ENCODE assay signal across 24 cellular contexts in genomic region chr22:39427751-39428596, GRCh38. TPM values are rescaled to one million over a fixed set of nuclear protein-coding genes. Genes with fewer than 3 reads are reported as not detected.
DNase-seq lines count a peak whose midpoint lies in the region; ATAC-seq and TF ChIP-seq lines count a peak whose summit lies in the region.
"Had no signal": no experiment of that assay in that cellular context is flagged by ENCODE, and none has a peak within 500 bp of the region (broad histone marks: within the 10 kb centered on the region; RNA-seq: fewer than 3 reads in every experiment).

No MANE protein-coding gene starts in this region.

- H3F3A ChIP-seq in GM23338 (replicated peaks; ENCODE audit: low read depth) = 0 out of 2 replicates have a peak, but pooled peaks cover 6% of the 10 kb centered on the region

- no peak overlapping the region for H3K23ac ChIP-seq in trophoblast cell (ENCODE audit: low read length)

- peak overlapping the region; percentile 61 for H3K4ac ChIP-seq in trophoblast cell (ENCODE audit: low read depth, low read length)

- H3K27ac ChIP-seq in GM23338 (ENCODE audit: low read depth) (peak overlapping the region; percentile 85), SK-N-MC (peak overlapping the region; percentile 52; the same call in 1 of the 2 replicates), trophoblast cell (ENCODE audit: low read depth, low read length) (peak overlapping the region; percentile 71)
- H3K27ac ChIP-seq: GM23248, thoracic aorta had no signal

- peak overlapping the region; percentile 57 for H3K18ac ChIP-seq in trophoblast cell (ENCODE audit: low read length)

- H2BK120ac ChIP-seq in trophoblast cell (ENCODE audit: insufficient read depth, low read length, poor library complexity) = peak overlapping the region; percentile 73

- peak overlapping the region; percentile 23 for H4K12ac ChIP-seq in trophoblast cell (ENCODE audit: low read depth, low read length)

- H3K9me3 ChIP-seq in SK-N-MC (ENCODE audit: low read depth, low read length) (no peaks in the 10 kb centered on the region), trophoblast cell (ENCODE audit: insufficient read depth, low read depth, low read length) (no peaks in the 10 kb centered on the region)
- H3K9me3 ChIP-seq: BLaER1 treated with 17β-estradiol and CSF1 and Interleukin-3, amounts not matched to agents 10 nM and 100 nM; thoracic aorta had no signal

- H4K8ac ChIP-seq in trophoblast cell (ENCODE audit: low read depth, low read length) = peak overlapping the region; percentile 50

- H2AK5ac ChIP-seq in trophoblast cell (ENCODE audit: low read length) = peak overlapping the region; percentile 96

- no CpG with 5 or more reads among the region's 13 CpGs for WGBS in trophoblast cell (ENCODE audit: extremely low coverage, insufficient coverage, insufficient read length)

- no peaks in the 10 kb centered on the region for H4K20me1 ChIP-seq in GM23338 (replicated peaks; ENCODE audit: insufficient read depth)
- H4K20me1 ChIP-seq: BLaER1 treated with 17β-estradiol and CSF1 and Interleukin-3, amounts not matched to agents 10 nM and 100 nM had no signal

- TF ChIP-seq CTCF in GM23338 (conservative IDR thresholded peaks at IDR 0.05; ENCODE audit: low read depth in 2 of 2) = peak; percentile 46 to 49
- no peak for TF ChIP-seq CTCF in glutamatergic neuron (IDR thresholded peaks at IDR 0.05; ENCODE audit: partially characterized antibody, unreplicated experiment)

- H3K27me3 Mint-ChIP-seq in GM23338 (ENCODE audit: insufficient read depth, low read depth, poor library complexity) = peaks cover 7% of the 10 kb centered on the region
- no peaks in the 10 kb centered on the region for H3K27me3 Mint-ChIP-seq in glutamatergic neuron (ENCODE audit: unreplicated experiment)
- H3K27me3 Mint-ChIP-seq in activated CD4-positive, alpha-beta T cell treated with anti-CD3 and anti-CD28 coated beads, Interleukin-2, amount 10 ng/mL, durations not matched to agents 24 days and 14 days = no peaks in the 10 kb centered on the region
- H3K27me3 Mint-ChIP-seq: T-cell had no signal

- H3K4me3 ChIP-seq in GM23338 (no peak overlapping the region), SK-N-MC (peak overlapping the region; percentile 49; the same call in 1 of the 2 replicates), trophoblast cell (ENCODE audit: low read depth, low read length) (no peak overlapping the region)
- H3K4me3 ChIP-seq: BLaER1 treated with 17β-estradiol and CSF1 and Interleukin-3, amounts not matched to agents 10 nM and 100 nM; GM23248; thoracic aorta had no signal

- no peak overlapping the region for H2AFZ ChIP-seq in GM23338
- H2AFZ ChIP-seq in trophoblast cell (ENCODE audit: insufficient read depth, low read length, poor library complexity) = peak overlapping the region; percentile 43
- H2AFZ ChIP-seq: GM23248 had no signal

- H3K4me1 ChIP-seq in GM23338 (ENCODE audit: insufficient read depth) = peaks cover 21% of the 10 kb centered on the region
- peaks cover 14 to 16% of the 10 kb centered on the region in 2 experiments for H3K4me1 ChIP-seq in trophoblast cell (ENCODE audit: control insufficient read depth in 1 of 2, insufficient read depth in 2 of 2, low read length in 2 of 2)

- DNase-seq in GM23338 (ENCODE audit: low spot score) = no peak
- DNase-seq in SK-N-MC (ENCODE audit: low read depth, low spot score) = no peak
- DNase-seq in left colon = no peak
- DNase-seq in trophoblast cell = no peak
- no peak for DNase-seq in glutamatergic neuron
- no peak for DNase-seq in activated CD4-positive, alpha-beta T cell treated with anti-CD3 and anti-CD28 coated beads, Interleukin-2, amount 10 ng/mL, durations not matched to agents 24 days and 14 days
- no peak for DNase-seq in kidney tubule cell (ENCODE audit: low spot score)
- DNase-seq: activated CD4-positive, alpha-beta T cell treated with anti-CD3 and anti-CD28 coated beads for 1 hour; activated naive CD4-positive, alpha-beta T cell treated with Interleukin-2 at 50 U/mL for 16 hours; activated T-cell treated with anti-CD3 and anti-CD28 coated beads, Interleukin-2, amount 50 U/mL, for 48 hours; amniotic stem cell; dermis blood vessel endothelial cell; GM23248; KBM-7; NCI-H187; occipital lobe; PC-3; SHP77; stimulated activated CD4-positive, alpha-beta T cell treated with anti-CD3 and anti-CD28 coated beads, Interleukin-4, amount 100 ng/mL, for 1 hour; stimulated activated naive CD4-positive, alpha-beta T cell; T-cell had no signal

- peak overlapping the region; percentile 80 for H4K91ac ChIP-seq in trophoblast cell (ENCODE audit: low read depth, low read length)

- H3K27ac Mint-ChIP-seq in GM23338 (peak overlapping the region; percentile 89), glutamatergic neuron (ENCODE audit: unreplicated experiment) (no peak overlapping the region)
- H3K27ac Mint-ChIP-seq in activated CD4-positive, alpha-beta T cell treated with anti-CD3 and anti-CD28 coated beads, Interleukin-2, amount 10 ng/mL, durations not matched to agents 24 days and 14 days = no peak overlapping the region
- H3K27ac Mint-ChIP-seq: T-cell had no signal

- peaks cover 38% of the 10 kb centered on the region for H3K4me1 Mint-ChIP-seq in GM23338
- peaks cover 4% of the 10 kb centered on the region for H3K4me1 Mint-ChIP-seq in glutamatergic neuron (ENCODE audit: low read depth, unreplicated experiment)
- H3K4me1 Mint-ChIP-seq in activated CD4-positive, alpha-beta T cell treated with anti-CD3 and anti-CD28 coated beads, Interleukin-2, amount 10 ng/mL, durations not matched to agents 24 days and 14 days = no peaks in the 10 kb centered on the region
- H3K4me1 Mint-ChIP-seq: T-cell had no signal

- H3K79me1 ChIP-seq in trophoblast cell (ENCODE audit: low read length) = peaks cover 13% of the 10 kb centered on the region

- no peaks in the 10 kb centered on the region for H3K9me2 ChIP-seq in GM23338 (ENCODE audit: insufficient read depth)

- H2BK5ac ChIP-seq in trophoblast cell (ENCODE audit: low read depth, low read length, poor library complexity) = peak overlapping the region; percentile 71

- intact Hi-C loops in left colon (cut with DNase I, micrococcal nuclease) = no loop called here
- intact Hi-C loops in activated CD4-positive, alpha-beta T cell treated with anti-CD3 and anti-CD28 coated beads, Interleukin-2, amount 10 ng/mL, durations not matched to agents 24 days and 14 days (cut with micrococcal nuclease) = no loop called here

- H3K9me3 Mint-ChIP-seq in GM23338 (no peaks in the 10 kb centered on the region), glutamatergic neuron (ENCODE audit: unreplicated experiment) (no peaks in the 10 kb centered on the region)
- H3K9me3 Mint-ChIP-seq in activated CD4-positive, alpha-beta T cell treated with anti-CD3 and anti-CD28 coated beads, Interleukin-2, amount 10 ng/mL, durations not matched to agents 24 days and 14 days = no peaks in the 10 kb centered on the region
- H3K9me3 Mint-ChIP-seq: T-cell had no signal

- H3K36me3 Mint-ChIP-seq in GM23338 (ENCODE audit: low read depth) (peaks cover 33% of the 10 kb centered on the region), glutamatergic neuron (ENCODE audit: unreplicated experiment) (no peaks in the 10 kb centered on the region)
- peaks cover 30% of the 10 kb centered on the region for H3K36me3 Mint-ChIP-seq in activated CD4-positive, alpha-beta T cell treated with anti-CD3 and anti-CD28 coated beads, Interleukin-2, amount 10 ng/mL, durations not matched to agents 24 days and 14 days (ENCODE audit: low read depth)

- H2BK12ac ChIP-seq in trophoblast cell (ENCODE audit: low read length) = peak overlapping the region; percentile 89

- ATAC-seq in GM23338 (no peak), left colon (peak; percentile 14), HG03280 (IDR thresholded peaks at IDR 0.05; ENCODE audit: unreplicated experiment) (no peak)
- ATAC-seq: PC-3, T-cell had no signal

- H3K79me2 ChIP-seq in GM23338 (replicated peaks; ENCODE audit: insufficient read depth) (no peaks in the 10 kb centered on the region), trophoblast cell (ENCODE audit: control insufficient read depth, insufficient read depth, low read length, poor library complexity) (peaks cover 5% of the 10 kb centered on the region)

- H3K4me2 ChIP-seq in GM23338 (peak overlapping the region; percentile 60), trophoblast cell (ENCODE audit: low read length) (peak overlapping the region; percentile 23)

- H3K14ac ChIP-seq in trophoblast cell (ENCODE audit: low read length) = peak overlapping the region; percentile 67

- H3K36me3 ChIP-seq in GM23338 (ENCODE audit: insufficient read depth) (peaks cover 9% of the 10 kb centered on the region; the same call in 1 of the 2 replicates), SK-N-MC (ENCODE audit: insufficient read depth, low read length) (peaks cover 12% of the 10 kb centered on the region), trophoblast cell (ENCODE audit: control insufficient read depth in 1 of 2, insufficient read depth in 2 of 2, low read length in 2 of 2) (peaks cover 21 to 26% of the 10 kb centered on the region in 2 experiments)

- H3K4me3 Mint-ChIP-seq in GM23338 (peak overlapping the region; percentile 36; the same call in 1 of the 3 replicates), glutamatergic neuron (ENCODE audit: unreplicated experiment) (no peak overlapping the region)
- H3K4me3 Mint-ChIP-seq in activated CD4-positive, alpha-beta T cell treated with anti-CD3 and anti-CD28 coated beads, Interleukin-2, amount 10 ng/mL, durations not matched to agents 24 days and 14 days = no peak overlapping the region
- H3K4me3 Mint-ChIP-seq: T-cell had no signal

- H3K27me3 ChIP-seq in GM23338 (ENCODE audit: insufficient read depth) (no peaks in the 10 kb centered on the region), trophoblast cell (ENCODE audit: insufficient read depth, low read length) (no peaks in the 10 kb centered on the region)
- H3K27me3 ChIP-seq: BLaER1 treated with 17β-estradiol and CSF1 and Interleukin-3, amounts not matched to agents 10 nM and 100 nM had no signal

- H3K9ac ChIP-seq in SK-N-MC (ENCODE audit: insufficient read length) (no peak overlapping the region), trophoblast cell (ENCODE audit: low read length) (no peak overlapping the region)
- H3K9ac ChIP-seq: GM23248 had no signal

TF ChIP-seq in GM23338, 12 proteins besides CTCF, POLR2A, EP300 and RAD21 (continues in another document):
- TF ChIP-seq STAT1 (IDR thresholded peaks at IDR 0.05; ENCODE audit: unreplicated experiment) = no peak

RNA-seq across cellular contexts. Expression of gene TAB1, which starts 28.4 kb away (rescaled TPM):
- total RNA-seq in GM23338 (2014; rRNA removed; shearing (Covaris generic)) = 18.0 and 27.5 TPM in 2 replicates
- polyA plus RNA-seq in GM23338 (2016; fragmentation: Nextera tagmentation; extraction: Ambion mirVana) = 10.7 and 12.4 TPM in 2 replicates
- total RNA-seq in left colon (10 to 100 TPM; 19.4 to 20.3 TPM), glutamatergic neuron (ENCODE audit: unreplicated experiment) (27.5 TPM)
- polyA plus RNA-seq in trophoblast cell (2013) = 12.9 and 13.2 TPM in 2 replicates
- 24.9 and 27.0 TPM in 2 replicates for total RNA-seq in activated CD4-positive, alpha-beta T cell treated with anti-CD3 and anti-CD28 coated beads, Interleukin-2, amount 10 ng/mL, durations not matched to agents 24 days and 14 days

RNA-seq across cellular contexts. Expression of gene MGAT3, which starts 28.8 kb away (rescaled TPM):
- total RNA-seq in GM23338 (2014; rRNA removed; shearing (Covaris generic)) = 10.2 and 13.1 TPM in 2 replicates
- 1.6 and 1.7 TPM in 2 replicates for polyA plus RNA-seq in GM23338 (2016; fragmentation: Nextera tagmentation; extraction: Ambion mirVana)
- total RNA-seq in left colon (10 to 100 TPM in 1 of 2 donors, 1 to 10 TPM in 1; 5.6 to 10.7 TPM), glutamatergic neuron (ENCODE audit: unreplicated experiment) (12.8 TPM)
- 19.8 and 20.9 TPM in 2 replicates for polyA plus RNA-seq in trophoblast cell (2013)
- 0.90 and 1.9 TPM in 2 replicates for total RNA-seq in activated CD4-positive, alpha-beta T cell treated with anti-CD3 and anti-CD28 coated beads, Interleukin-2, amount 10 ng/mL, durations not matched to agents 24 days and 14 days
- total RNA-seq: GM23248, PC-3 had no signal
- polyA plus RNA-seq: GM23248 had no signal
